ENCODE assay signal across 14 cellular contexts in genomic region chr14:65231286-65231980, GRCh38.
DNase-seq lines count a peak whose midpoint lies in the region; ATAC-seq, FAIRE-seq and TF ChIP-seq lines count a peak whose summit lies in the region.
"Had no signal": no experiment of that assay in that cellular context is flagged by ENCODE, and none has a peak within 500 bp of the region (broad histone marks: within the 10 kb centered on the region; RNA-seq: fewer than 3 reads in every experiment).

No MANE protein-coding gene starts in this region.

- H3K4me2 ChIP-seq in neural progenitor cell = peak overlapping the region; percentile 58

- H3K79me2 ChIP-seq in ACC112 (ENCODE audit: control insufficient read depth, insufficient read depth, low read length, unreplicated experiment) = no peaks in the 10 kb centered on the region
- no peaks in the 10 kb centered on the region for H3K79me2 ChIP-seq in neural progenitor cell (ENCODE audit: low read depth)

- no peak overlapping the region for H3K4me3 Mint-ChIP-seq in neural progenitor cell
- H3K4me3 Mint-ChIP-seq: activated naive CD4-positive, alpha-beta T cell treated with anti-CD3 and anti-CD28 coated beads, Interleukin-2, amount 50 U/mL, for 24 hours had no signal

- peak overlapping the region; percentile 98 for H3K27ac Mint-ChIP-seq in neural progenitor cell
- H3K27ac Mint-ChIP-seq: activated naive CD4-positive, alpha-beta T cell treated with anti-CD3 and anti-CD28 coated beads, Interleukin-2, amount 50 U/mL, for 24 hours had no signal

- H3K9me3 ChIP-seq in colonic mucosa (no peaks in the 10 kb centered on the region), neural progenitor cell (ENCODE audit: low read depth) (no peaks in the 10 kb centered on the region), ascending aorta (no peaks in the 10 kb centered on the region), mucosa of descending colon (no peaks in the 10 kb centered on the region)
- H3K9me3 ChIP-seq: vagina had no signal

- H3K4me3 ChIP-seq in ACC112 (ENCODE audit: low read depth, low read length) = no peak overlapping the region
- H3K4me3 ChIP-seq in colonic mucosa = no peak overlapping the region
- H3K4me3 ChIP-seq in neural progenitor cell = no peak overlapping the region
- H3K4me3 ChIP-seq in ascending aorta = no peak overlapping the region
- no peak overlapping the region for H3K4me3 ChIP-seq in mucosa of descending colon
- H3K4me3 ChIP-seq: coronary artery, vagina had no signal

- H3K4me1 ChIP-seq in ACC112 (ENCODE audit: control insufficient read depth, insufficient read depth, low read length, unreplicated experiment) = peaks cover 30% of the 10 kb centered on the region
- H3K4me1 ChIP-seq in colonic mucosa = no peaks in the 10 kb centered on the region
- peaks cover 47% of the 10 kb centered on the region for H3K4me1 ChIP-seq in neural progenitor cell
- H3K4me1 ChIP-seq in ascending aorta = peaks cover 0 to 10% of the 10 kb centered on the region in 2 donors
- H3K4me1 ChIP-seq in mucosa of descending colon (ENCODE audit: low read depth) = peaks cover 40% of the 10 kb centered on the region

- H3K4me1 Mint-ChIP-seq in neural progenitor cell = peaks cover 47% of the 10 kb centered on the region

- peak; percentile 84 for FAIRE-seq in HTR-8/SVneo (lab: Jason Lieb, UNC)
- FAIRE-seq: TTC549 had no signal

- DNase-seq in HTR-8/SVneo (ENCODE audit: insufficient read length, low spot score) = no peak
- DNase-seq in colonic mucosa = no peak
- DNase-seq in neural progenitor cell (ENCODE audit: low spot score) = no peak
- no peak for DNase-seq in ascending aorta (ENCODE audit: low spot score in 2 of 2)
- no peak for DNase-seq in mucosa of descending colon
- DNase-seq in NCI-H1694 (lab: John Stamatoyannopoulos, UW) = no peak
- DNase-seq: NCI-H1105, SIG-M5 had no signal

- H3K27me3 Mint-ChIP-seq in neural progenitor cell (ENCODE audit: insufficient read depth, low read depth) = peaks cover 5% of the 10 kb centered on the region
- H3K27me3 Mint-ChIP-seq: activated naive CD4-positive, alpha-beta T cell treated with anti-CD3 and anti-CD28 coated beads, Interleukin-2, amount 50 U/mL, for 24 hours had no signal

- no peak for TF ChIP-seq CTCF in colonic mucosa (IDR thresholded peaks at IDR 0.05)
- TF ChIP-seq CTCF in neural progenitor cell (IDR thresholded peaks at IDR 0.05) = no peak
- no peak for TF ChIP-seq CTCF in ascending aorta (IDR thresholded peaks at IDR 0.05)
- no peak for TF ChIP-seq CTCF in mucosa of descending colon (IDR thresholded peaks at IDR 0.05)

- H3K9ac ChIP-seq in colonic mucosa (ENCODE audit: low read depth in 2 of 2, low read length in 2 of 2) = peak overlapping the region in 1 of 2 donors; percentile 58
- no peak overlapping the region for H3K9ac ChIP-seq in neural progenitor cell

- intact Hi-C loops in colonic mucosa (cut with DNase I) (no loop called here), ascending aorta (cut with DNase I) (no loop called here), mucosa of descending colon (cut with DNase I, micrococcal nuclease) (no loop called here)

- no peaks in the 10 kb centered on the region for H4K20me1 ChIP-seq in neural progenitor cell (ENCODE audit: low read depth)

- H3K27ac ChIP-seq in ACC112 (ENCODE audit: low read depth, low read length) (peak overlapping the region; percentile 59), colonic mucosa (peak overlapping the region; percentile 84), neural progenitor cell (no peak overlapping the region), ascending aorta (no peak overlapping the region)
- H3K27ac ChIP-seq: coronary artery, vagina had no signal

- H2AFZ ChIP-seq in ACC112 (ENCODE audit: low read length, unreplicated experiment) (peak overlapping the region; percentile 40), neural progenitor cell (replicated peaks) (no peak overlapping the region)

- peaks cover 23% of the 10 kb centered on the region for H3K9me3 Mint-ChIP-seq in neural progenitor cell
- H3K9me3 Mint-ChIP-seq: activated naive CD4-positive, alpha-beta T cell treated with anti-CD3 and anti-CD28 coated beads, Interleukin-2, amount 50 U/mL, for 24 hours had no signal

- H3K27me3 ChIP-seq in ACC112 (ENCODE audit: insufficient read depth, low read length) = no peaks in the 10 kb centered on the region
- H3K27me3 ChIP-seq in colonic mucosa = no peaks in the 10 kb centered on the region
- H3K27me3 ChIP-seq in neural progenitor cell = no peaks in the 10 kb centered on the region
- H3K27me3 ChIP-seq in ascending aorta = no peaks in the 10 kb centered on the region
- H3K27me3 ChIP-seq: vagina had no signal

- H3K36me3 Mint-ChIP-seq in neural progenitor cell = peaks cover 4% of the 10 kb centered on the region
- H3K36me3 Mint-ChIP-seq: activated naive CD4-positive, alpha-beta T cell treated with anti-CD3 and anti-CD28 coated beads, Interleukin-2, amount 50 U/mL, for 24 hours had no signal

- H3K36me3 ChIP-seq in ACC112 (ENCODE audit: insufficient read depth, low read length) (no peaks in the 10 kb centered on the region), colonic mucosa (no peaks in the 10 kb centered on the region), neural progenitor cell (no peaks in the 10 kb centered on the region), ascending aorta (no peaks in the 10 kb centered on the region), mucosa of descending colon (ENCODE audit: low read depth) (no peaks in the 10 kb centered on the region)
- H3K36me3 ChIP-seq: vagina had no signal

- ATAC-seq in HG02642 (IDR thresholded peaks at IDR 0.05; ENCODE audit: poor library complexity, unreplicated experiment) = no peak
- ATAC-seq in mucosa of descending colon = no peak

- H3F3A ChIP-seq in neural progenitor cell (ENCODE audit: low read depth) = peaks cover 40% of the 10 kb centered on the region

Comparison
In these comparisons a context has a peak if more than half of its experiments do, and no peak if none do; other contexts are left out.
1. H3K27ac ChIP-seq: peak in ACC112 (single experiment) and colonic mucosa (single experiment); none in neural progenitor cell (single experiment) and ascending aorta (0 of 2).